1 cellular context compared by ENCODE assay signal in the genomic region with DNA sequence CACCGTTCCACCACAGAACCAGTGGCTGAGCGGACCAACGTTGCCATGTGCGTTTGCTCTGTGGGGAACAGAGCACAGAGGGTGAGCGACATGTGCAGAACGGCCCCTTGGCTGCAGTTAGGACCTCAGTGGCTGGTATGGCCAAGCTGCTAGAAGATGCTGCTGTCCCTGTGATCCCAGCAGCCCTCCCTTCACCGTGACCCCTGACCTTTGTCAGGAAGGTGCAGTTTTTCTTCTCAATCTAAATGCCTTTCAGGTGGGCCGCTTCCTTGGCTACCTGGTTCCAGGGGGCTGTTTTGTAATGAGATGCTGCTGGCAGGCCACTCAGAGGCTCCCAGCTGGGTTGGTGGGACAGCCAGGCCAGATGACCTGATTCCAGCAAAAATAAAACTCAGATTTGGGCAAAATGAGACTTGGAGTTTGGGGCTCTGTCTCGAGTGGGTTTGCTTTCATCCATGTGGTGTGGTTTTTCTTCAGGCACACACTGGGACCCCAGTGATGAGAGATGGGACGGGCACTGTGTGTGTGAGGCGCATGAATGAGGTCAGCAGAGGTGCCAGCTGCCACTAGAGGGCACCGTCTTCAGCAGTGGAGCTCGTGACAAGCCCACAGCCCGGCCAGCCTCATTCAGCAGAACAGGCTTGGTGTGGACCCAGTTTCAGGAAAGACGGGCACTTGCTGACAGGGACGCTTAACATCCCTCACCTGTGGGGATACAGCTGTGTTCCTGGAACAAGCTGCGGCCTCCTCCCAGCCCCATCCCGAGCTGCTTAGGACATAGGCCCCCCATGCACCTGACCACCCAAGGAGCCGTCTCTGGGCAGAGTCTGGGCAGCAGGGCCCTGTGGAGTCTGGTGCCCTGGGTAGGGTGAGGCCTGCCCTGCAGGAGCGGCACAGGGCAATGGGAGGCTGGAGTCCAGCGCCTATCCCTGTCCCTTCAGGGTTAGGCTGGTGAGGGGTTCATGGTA.
TF ChIP-seq lines count a peak whose summit lies in the region.

No MANE protein-coding gene starts in this region.

TF ChIP-seq in K562, 482 proteins besides CTCF, POLR2A, EP300 and RAD21 (continues in another document):
- peak; percentile 17 for TF ChIP-seq RBM22 (IDR thresholded peaks at IDR 0.05; ENCODE audit: low read depth, low read length, poor library complexity, severe bottlenecking)
- TF ChIP-seq, protein P1, sequence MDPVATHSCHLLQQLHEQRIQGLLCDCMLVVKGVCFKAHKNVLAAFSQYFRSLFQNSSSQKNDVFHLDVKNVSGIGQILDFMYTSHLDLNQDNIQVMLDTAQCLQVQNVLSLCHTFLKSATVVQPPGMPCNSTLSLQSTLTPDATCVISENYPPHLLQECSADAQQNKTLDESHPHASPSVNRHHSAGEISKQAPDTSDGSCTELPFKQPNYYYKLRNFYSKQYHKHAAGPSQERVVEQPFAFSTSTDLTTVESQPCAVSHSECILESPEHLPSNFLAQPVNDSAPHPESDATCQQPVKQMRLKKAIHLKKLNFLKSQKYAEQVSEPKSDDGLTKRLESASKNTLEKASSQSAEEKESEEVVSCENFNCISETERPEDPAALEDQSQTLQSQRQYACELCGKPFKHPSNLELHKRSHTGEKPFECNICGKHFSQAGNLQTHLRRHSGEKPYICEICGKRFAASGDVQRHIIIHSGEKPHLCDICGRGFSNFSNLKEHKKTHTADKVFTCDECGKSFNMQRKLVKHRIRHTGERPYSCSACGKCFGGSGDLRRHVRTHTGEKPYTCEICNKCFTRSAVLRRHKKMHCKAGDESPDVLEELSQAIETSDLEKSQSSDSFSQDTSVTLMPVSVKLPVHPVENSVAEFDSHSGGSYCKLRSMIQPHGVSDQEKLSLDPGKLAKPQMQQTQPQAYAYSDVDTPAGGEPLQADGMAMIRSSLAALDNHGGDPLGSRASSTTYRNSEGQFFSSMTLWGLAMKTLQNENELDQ (CRISPR knock-in tag; IDR thresholded peaks at IDR 0.05; ENCODE audit: borderline replicate concordance) = no peak
- peak; percentile 36; the same call in 1 of the 2 replicates for TF ChIP-seq CREB1 (IDR thresholded peaks at IDR 0.05)
- TF ChIP-seq CREB1 (CRISPR knock-in tag; IDR thresholded peaks at IDR 0.05) = no peak
- TF ChIP-seq, protein P2, sequence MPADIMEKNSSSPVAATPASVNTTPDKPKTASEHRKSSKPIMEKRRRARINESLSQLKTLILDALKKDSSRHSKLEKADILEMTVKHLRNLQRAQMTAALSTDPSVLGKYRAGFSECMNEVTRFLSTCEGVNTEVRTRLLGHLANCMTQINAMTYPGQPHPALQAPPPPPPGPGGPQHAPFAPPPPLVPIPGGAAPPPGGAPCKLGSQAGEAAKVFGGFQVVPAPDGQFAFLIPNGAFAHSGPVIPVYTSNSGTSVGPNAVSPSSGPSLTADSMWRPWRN (IDR thresholded peaks at IDR 0.05; ENCODE audit: low read depth) = no peak
- no peak for TF ChIP-seq BCL6 (CRISPR knock-in tag; IDR thresholded peaks at IDR 0.05)
- TF ChIP-seq SUPT5H (IDR thresholded peaks at IDR 0.05) = peak; percentile 68; the same call in 1 of the 2 replicates
- TF ChIP-seq PHF8 (IDR thresholded peaks at IDR 0.05; ENCODE audit: borderline replicate concordance, low read length) = no peak
- TF ChIP-seq, protein P3, sequence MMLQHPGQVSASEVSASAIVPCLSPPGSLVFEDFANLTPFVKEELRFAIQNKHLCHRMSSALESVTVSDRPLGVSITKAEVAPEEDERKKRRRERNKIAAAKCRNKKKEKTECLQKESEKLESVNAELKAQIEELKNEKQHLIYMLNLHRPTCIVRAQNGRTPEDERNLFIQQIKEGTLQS (IDR thresholded peaks at IDR 0.05) = peak; percentile 54; the same call in 1 of the 2 replicates
- TF ChIP-seq, protein P3 (CRISPR knock-in tag; conservative IDR thresholded peaks at IDR 0.05) = no peak
- TF ChIP-seq, protein P4, sequence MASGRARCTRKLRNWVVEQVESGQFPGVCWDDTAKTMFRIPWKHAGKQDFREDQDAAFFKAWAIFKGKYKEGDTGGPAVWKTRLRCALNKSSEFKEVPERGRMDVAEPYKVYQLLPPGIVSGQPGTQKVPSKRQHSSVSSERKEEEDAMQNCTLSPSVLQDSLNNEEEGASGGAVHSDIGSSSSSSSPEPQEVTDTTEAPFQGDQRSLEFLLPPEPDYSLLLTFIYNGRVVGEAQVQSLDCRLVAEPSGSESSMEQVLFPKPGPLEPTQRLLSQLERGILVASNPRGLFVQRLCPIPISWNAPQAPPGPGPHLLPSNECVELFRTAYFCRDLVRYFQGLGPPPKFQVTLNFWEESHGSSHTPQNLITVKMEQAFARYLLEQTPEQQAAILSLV (tag; IDR thresholded peaks at IDR 0.05) = no peak
- no peak for TF ChIP-seq THRAP3 (IDR thresholded peaks at IDR 0.05; ENCODE audit: borderline replicate concordance)
- TF ChIP-seq ERF (CRISPR knock-in tag; IDR thresholded peaks at IDR 0.05) = no peak
- TF ChIP-seq MEF2A (IDR thresholded peaks at IDR 0.05; ENCODE audit: control insufficient read depth, low read depth, low read length) = no peak
- no peak for TF ChIP-seq FOXM1 (IDR thresholded peaks at IDR 0.05; ENCODE audit: low read depth)
- TF ChIP-seq FOXM1 (CRISPR knock-in tag; IDR thresholded peaks at IDR 0.05; ENCODE audit: low read depth) = no peak
- TF ChIP-seq MYC (IDR thresholded peaks at IDR 0.05; ENCODE audit: low read depth, low read length) = peak; percentile 39; the same call in 1 of the 2 replicates
- TF ChIP-seq MYC (CRISPR knock-in tag; IDR thresholded peaks at IDR 0.05; ENCODE audit: borderline replicate concordance, low read depth) = no peak
- TF ChIP-seq HMGN3 (IDR thresholded peaks at IDR 0.05; ENCODE audit: borderline replicate concordance, extremely low read depth, insufficient read length, low read depth, low read length) = peak; percentile 25
- TF ChIP-seq, protein P5, sequence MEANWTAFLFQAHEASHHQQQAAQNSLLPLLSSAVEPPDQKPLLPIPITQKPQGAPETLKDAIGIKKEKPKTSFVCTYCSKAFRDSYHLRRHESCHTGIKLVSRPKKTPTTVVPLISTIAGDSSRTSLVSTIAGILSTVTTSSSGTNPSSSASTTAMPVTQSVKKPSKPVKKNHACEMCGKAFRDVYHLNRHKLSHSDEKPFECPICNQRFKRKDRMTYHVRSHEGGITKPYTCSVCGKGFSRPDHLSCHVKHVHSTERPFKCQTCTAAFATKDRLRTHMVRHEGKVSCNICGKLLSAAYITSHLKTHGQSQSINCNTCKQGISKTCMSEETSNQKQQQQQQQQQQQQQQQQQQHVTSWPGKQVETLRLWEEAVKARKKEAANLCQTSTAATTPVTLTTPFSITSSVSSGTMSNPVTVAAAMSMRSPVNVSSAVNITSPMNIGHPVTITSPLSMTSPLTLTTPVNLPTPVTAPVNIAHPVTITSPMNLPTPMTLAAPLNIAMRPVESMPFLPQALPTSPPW (CRISPR knock-in tag; IDR thresholded peaks at IDR 0.05) = 0 out of 2 replicates have a peak, but pooled peaks have one; percentile 13
- TF ChIP-seq POLR2G (IDR thresholded peaks at IDR 0.05; ENCODE audit: low read depth, low read length) = peak; percentile 53
- peak; percentile 70 for TF ChIP-seq JUND (IDR thresholded peaks at IDR 0.05; ENCODE audit: borderline replicate concordance, low read depth, low read length)
- peak; percentile 40; the same call in 1 of the 3 replicates for TF ChIP-seq JUND (tag; IDR thresholded peaks at IDR 0.05; ENCODE audit: borderline replicate concordance, low read depth, low read length)
- TF ChIP-seq RBFOX2 (IDR thresholded peaks at IDR 0.05; ENCODE audit: low read depth, low read length) = peak; percentile 51
- TF ChIP-seq ETV5 (CRISPR knock-in tag; IDR thresholded peaks at IDR 0.05; ENCODE audit: low read depth) = no peak
- TF ChIP-seq NR2C2 (CRISPR knock-in tag; IDR thresholded peaks at IDR 0.05) = no peak
- peak; percentile 55 for TF ChIP-seq NR2C2 (tag; IDR thresholded peaks at IDR 0.05)
- no peak for TF ChIP-seq ZNF263 (CRISPR knock-in tag; IDR thresholded peaks at IDR 0.05; ENCODE audit: borderline replicate concordance)
- TF ChIP-seq TAF7 (tag; IDR thresholded peaks at IDR 0.05) = no peak
- no peak for TF ChIP-seq BRD4 (IDR thresholded peaks at IDR 0.05)
- TF ChIP-seq MYNN (IDR thresholded peaks at IDR 0.05) = peak; percentile 21
- TF ChIP-seq MYNN (CRISPR knock-in tag; IDR thresholded peaks at IDR 0.05) = no peak
- TF ChIP-seq ZNF436 (CRISPR knock-in tag; IDR thresholded peaks at IDR 0.05) = no peak
- no peak for TF ChIP-seq TEAD4 (IDR thresholded peaks at IDR 0.05; ENCODE audit: low read length)
- no peak for TF ChIP-seq TEAD4 (CRISPR knock-in tag; IDR thresholded peaks at IDR 0.05; ENCODE audit: borderline replicate concordance)
- TF ChIP-seq, protein P6, sequence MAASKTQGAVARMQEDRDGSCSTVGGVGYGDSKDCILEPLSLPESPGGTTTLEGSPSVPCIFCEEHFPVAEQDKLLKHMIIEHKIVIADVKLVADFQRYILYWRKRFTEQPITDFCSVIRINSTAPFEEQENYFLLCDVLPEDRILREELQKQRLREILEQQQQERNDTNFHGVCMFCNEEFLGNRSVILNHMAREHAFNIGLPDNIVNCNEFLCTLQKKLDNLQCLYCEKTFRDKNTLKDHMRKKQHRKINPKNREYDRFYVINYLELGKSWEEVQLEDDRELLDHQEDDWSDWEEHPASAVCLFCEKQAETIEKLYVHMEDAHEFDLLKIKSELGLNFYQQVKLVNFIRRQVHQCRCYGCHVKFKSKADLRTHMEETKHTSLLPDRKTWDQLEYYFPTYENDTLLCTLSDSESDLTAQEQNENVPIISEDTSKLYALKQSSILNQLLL (CRISPR knock-in tag; IDR thresholded peaks at IDR 0.05; ENCODE audit: borderline replicate concordance) = no peak
- TF ChIP-seq, protein P7, sequence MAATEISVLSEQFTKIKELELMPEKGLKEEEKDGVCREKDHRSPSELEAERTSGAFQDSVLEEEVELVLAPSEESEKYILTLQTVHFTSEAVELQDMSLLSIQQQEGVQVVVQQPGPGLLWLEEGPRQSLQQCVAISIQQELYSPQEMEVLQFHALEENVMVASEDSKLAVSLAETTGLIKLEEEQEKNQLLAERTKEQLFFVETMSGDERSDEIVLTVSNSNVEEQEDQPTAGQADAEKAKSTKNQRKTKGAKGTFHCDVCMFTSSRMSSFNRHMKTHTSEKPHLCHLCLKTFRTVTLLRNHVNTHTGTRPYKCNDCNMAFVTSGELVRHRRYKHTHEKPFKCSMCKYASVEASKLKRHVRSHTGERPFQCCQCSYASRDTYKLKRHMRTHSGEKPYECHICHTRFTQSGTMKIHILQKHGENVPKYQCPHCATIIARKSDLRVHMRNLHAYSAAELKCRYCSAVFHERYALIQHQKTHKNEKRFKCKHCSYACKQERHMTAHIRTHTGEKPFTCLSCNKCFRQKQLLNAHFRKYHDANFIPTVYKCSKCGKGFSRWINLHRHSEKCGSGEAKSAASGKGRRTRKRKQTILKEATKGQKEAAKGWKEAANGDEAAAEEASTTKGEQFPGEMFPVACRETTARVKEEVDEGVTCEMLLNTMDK (IDR thresholded peaks at IDR 0.05; ENCODE audit: borderline replicate concordance, insufficient read depth, low read depth, low read length, poor library complexity, severe bottlenecking) = peak; percentile 52
- TF ChIP-seq, protein P8, sequence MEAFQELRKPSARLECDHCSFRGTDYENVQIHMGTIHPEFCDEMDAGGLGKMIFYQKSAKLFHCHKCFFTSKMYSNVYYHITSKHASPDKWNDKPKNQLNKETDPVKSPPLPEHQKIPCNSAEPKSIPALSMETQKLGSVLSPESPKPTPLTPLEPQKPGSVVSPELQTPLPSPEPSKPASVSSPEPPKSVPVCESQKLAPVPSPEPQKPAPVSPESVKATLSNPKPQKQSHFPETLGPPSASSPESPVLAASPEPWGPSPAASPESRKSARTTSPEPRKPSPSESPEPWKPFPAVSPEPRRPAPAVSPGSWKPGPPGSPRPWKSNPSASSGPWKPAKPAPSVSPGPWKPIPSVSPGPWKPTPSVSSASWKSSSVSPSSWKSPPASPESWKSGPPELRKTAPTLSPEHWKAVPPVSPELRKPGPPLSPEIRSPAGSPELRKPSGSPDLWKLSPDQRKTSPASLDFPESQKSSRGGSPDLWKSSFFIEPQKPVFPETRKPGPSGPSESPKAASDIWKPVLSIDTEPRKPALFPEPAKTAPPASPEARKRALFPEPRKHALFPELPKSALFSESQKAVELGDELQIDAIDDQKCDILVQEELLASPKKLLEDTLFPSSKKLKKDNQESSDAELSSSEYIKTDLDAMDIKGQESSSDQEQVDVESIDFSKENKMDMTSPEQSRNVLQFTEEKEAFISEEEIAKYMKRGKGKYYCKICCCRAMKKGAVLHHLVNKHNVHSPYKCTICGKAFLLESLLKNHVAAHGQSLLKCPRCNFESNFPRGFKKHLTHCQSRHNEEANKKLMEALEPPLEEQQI (IDR thresholded peaks at IDR 0.05) = no peak
- peak; percentile 39; the same call in 1 of the 2 replicates for TF ChIP-seq SMC3 (conservative IDR thresholded peaks at IDR 0.05; ENCODE audit: insufficient read depth, low read depth, low read length)
- peak; percentile 42 for TF ChIP-seq SP1 (CRISPR knock-in tag; IDR thresholded peaks at IDR 0.05)
- TF ChIP-seq HMG20A (CRISPR knock-in tag; conservative IDR thresholded peaks at IDR 0.05) = no peak
- TF ChIP-seq ZC3H11A (IDR thresholded peaks at IDR 0.05; ENCODE audit: low read depth, low read length) = no peak
- TF ChIP-seq, protein P9, sequence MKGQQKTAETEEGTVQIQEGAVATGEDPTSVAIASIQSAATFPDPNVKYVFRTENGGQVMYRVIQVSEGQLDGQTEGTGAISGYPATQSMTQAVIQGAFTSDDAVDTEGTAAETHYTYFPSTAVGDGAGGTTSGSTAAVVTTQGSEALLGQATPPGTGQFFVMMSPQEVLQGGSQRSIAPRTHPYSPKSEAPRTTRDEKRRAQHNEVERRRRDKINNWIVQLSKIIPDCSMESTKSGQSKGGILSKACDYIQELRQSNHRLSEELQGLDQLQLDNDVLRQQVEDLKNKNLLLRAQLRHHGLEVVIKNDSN (CRISPR knock-in tag; IDR thresholded peaks at IDR 0.05) = peak; percentile 52; the same call in 1 of the 2 replicates
- TF ChIP-seq BHLHE40 (IDR thresholded peaks at IDR 0.05; ENCODE audit: low read length) = peak; percentile 63
- TF ChIP-seq, protein P10, sequence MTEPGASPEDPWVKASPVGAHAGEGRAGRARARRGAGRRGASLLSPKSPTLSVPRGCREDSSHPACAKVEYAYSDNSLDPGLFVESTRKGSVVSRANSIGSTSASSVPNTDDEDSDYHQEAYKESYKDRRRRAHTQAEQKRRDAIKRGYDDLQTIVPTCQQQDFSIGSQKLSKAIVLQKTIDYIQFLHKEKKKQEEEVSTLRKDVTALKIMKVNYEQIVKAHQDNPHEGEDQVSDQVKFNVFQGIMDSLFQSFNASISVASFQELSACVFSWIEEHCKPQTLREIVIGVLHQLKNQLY (CRISPR knock-in tag; conservative IDR thresholded peaks at IDR 0.05) = no peak
- 0 out of 2 replicates have a peak, but pooled peaks have one; percentile 19 for TF ChIP-seq TOE1 (IDR thresholded peaks at IDR 0.05; ENCODE audit: borderline replicate concordance)
- TF ChIP-seq TOE1 (CRISPR knock-in tag; IDR thresholded peaks at IDR 0.05; ENCODE audit: borderline replicate concordance, low read depth) = no peak
- TF ChIP-seq SNRNP70 (optimal IDR thresholded peaks at IDR 0.05; ENCODE audit: low read depth, low read length) = peak; percentile 40
- no peak for TF ChIP-seq ZFP1 (CRISPR knock-in tag; IDR thresholded peaks at IDR 0.05)
- TF ChIP-seq POLR2AphosphoS5 (IDR thresholded peaks at IDR 0.05; ENCODE audit: control insufficient read depth, insufficient read depth, low read depth, low read length) = peak; percentile 16
